Comparison of ENCODE assay signal across 20 cellular contexts in the genomic region with DNA sequence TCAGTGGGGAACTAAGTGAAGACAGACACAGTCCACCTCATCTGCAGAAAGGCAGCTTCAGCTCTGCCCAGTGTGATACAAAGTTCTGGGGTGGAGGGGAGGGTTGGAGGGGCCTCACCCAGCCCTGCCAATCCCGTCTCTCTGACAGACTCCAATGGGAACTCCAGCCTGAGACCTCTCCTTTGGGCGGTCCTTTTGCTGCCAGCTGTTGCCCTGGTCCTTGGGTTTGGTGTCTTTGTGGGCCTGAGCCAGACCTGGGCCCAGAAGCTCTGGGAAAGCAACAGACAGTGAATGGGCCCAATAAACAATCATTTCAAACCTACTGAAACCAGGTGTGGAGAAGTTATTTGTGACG. TPM values are rescaled to one million over a fixed set of nuclear protein-coding genes. Genes with fewer than 3 reads are reported as not detected.
DNase-seq lines count a peak whose midpoint lies in the region; ATAC-seq and TF ChIP-seq lines count a peak whose summit lies in the region.
"Had no signal": no experiment of that assay in that cellular context is flagged by ENCODE, and none has a peak within 500 bp of the region (broad histone marks: within the 10 kb centered on the region; RNA-seq: fewer than 3 reads in every experiment).

No MANE protein-coding gene starts in this region.

- DNase-seq in Karpas-422 (peak; percentile 36), lower lobe of right lung (peak; percentile 10), type B pancreatic cell (ENCODE audit: extremely low spot score, unreplicated experiment) (peak; percentile 47), HK-2 (ENCODE audit: unreplicated experiment) (no peak), activated gamma-delta T cell treated with Interleukin-2 at 50 U/mL for 16 hours (no peak), cardiac septum (ENCODE audit: low spot score) (no peak)
- DNase-seq: Caco-2; CD4-positive, CD25-positive, alpha-beta regulatory T cell; CD8-positive, alpha-beta T cell; DMS153; DND-41; GM23248; H7; HCEC 1CT had no signal

- H3K27ac ChIP-seq in Karpas-422 (ENCODE audit: low read length): no peak overlapping the region
- no peak overlapping the region for H3K27ac ChIP-seq in lower lobe of right lung
- H3K27ac ChIP-seq in parathyroid adenoma: peak overlapping the region; percentile 99
- H3K27ac ChIP-seq: 22Rv1, BLaER1, GM23248 had no signal

- no peaks in the 10 kb centered on the region for H3K36me3 Mint-ChIP-seq in type B pancreatic cell

- H3K27ac Mint-ChIP-seq in type B pancreatic cell: peak overlapping the region; percentile 77
- H3K27ac Mint-ChIP-seq: B cell had no signal

- no peaks in the 10 kb centered on the region for H3K4me1 ChIP-seq in Karpas-422 (ENCODE audit: low read length)
- H3K4me1 ChIP-seq in lower lobe of right lung: peaks cover 19% of the 10 kb centered on the region
- H3K4me1 ChIP-seq in parathyroid adenoma: peaks cover 71% of the 10 kb centered on the region
- H3K4me1 ChIP-seq: Caco-2 had no signal

- H3K79me2 ChIP-seq in Karpas-422 (ENCODE audit: low read length) (no peaks in the 10 kb centered on the region), parathyroid adenoma (peaks cover 6% of the 10 kb centered on the region)

- no peak overlapping the region for H3K4me3 Mint-ChIP-seq in type B pancreatic cell
- H3K4me3 Mint-ChIP-seq: B cell; CD4-positive, CD25-positive, alpha-beta regulatory T cell; CD8-positive, alpha-beta T cell had no signal

- H4K20me1 ChIP-seq in Karpas-422 (ENCODE audit: insufficient read depth, low read depth, low read length): no peaks in the 10 kb centered on the region
- H4K20me1 ChIP-seq: BLaER1 had no signal

- no peak for ATAC-seq in lower lobe of right lung
- ATAC-seq in GM19452 (IDR thresholded peaks at IDR 0.05; ENCODE audit: unreplicated experiment): no peak
- ATAC-seq: CD8-positive, alpha-beta T cell had no signal

- H3K4me3 ChIP-seq in Karpas-422 (ENCODE audit: low read length) (no peak overlapping the region), lower lobe of right lung (no peak overlapping the region), parathyroid adenoma (ENCODE audit: low read depth, low read length) (no peak overlapping the region)
- H3K4me3 ChIP-seq: BLaER1, GM23248 had no signal

- no peaks in the 10 kb centered on the region for H3K9me2 ChIP-seq in Karpas-422 (replicated peaks; ENCODE audit: insufficient read depth, low read length)

- no peak overlapping the region for H3K9ac ChIP-seq in Karpas-422 (ENCODE audit: low read length)
- H3K9ac ChIP-seq in parathyroid adenoma: no peak overlapping the region
- H3K9ac ChIP-seq: BLaER1, GM23248 had no signal

- no peaks in the 10 kb centered on the region for H3K27me3 Mint-ChIP-seq in type B pancreatic cell
- H3K27me3 Mint-ChIP-seq: B cell; CD4-positive, CD25-positive, alpha-beta regulatory T cell had no signal

- H3K9me3 ChIP-seq in Karpas-422 (ENCODE audit: low read length): no peaks in the 10 kb centered on the region
- no peaks in the 10 kb centered on the region for H3K9me3 ChIP-seq in lower lobe of right lung
- no peaks in the 10 kb centered on the region for H3K9me3 ChIP-seq in parathyroid adenoma (ENCODE audit: control insufficient read depth, low read length)
- H3K9me3 ChIP-seq: BLaER1, Caco-2 had no signal

- peaks cover 6% of the 10 kb centered on the region; the same call in 1 of the 2 replicates for H3K36me3 ChIP-seq in Karpas-422 (ENCODE audit: insufficient read depth, low read length)
- peaks cover 19% of the 10 kb centered on the region for H3K36me3 ChIP-seq in lower lobe of right lung
- no peaks in the 10 kb centered on the region for H3K36me3 ChIP-seq in parathyroid adenoma (ENCODE audit: control insufficient read depth, insufficient read depth, low read length)

- H3K27me3 ChIP-seq in Karpas-422 (ENCODE audit: low read length) (no peaks in the 10 kb centered on the region), lower lobe of right lung (ENCODE audit: low read depth) (no peaks in the 10 kb centered on the region), parathyroid adenoma (ENCODE audit: control insufficient read depth, insufficient read depth, low read length) (no peaks in the 10 kb centered on the region)
- H3K27me3 ChIP-seq: BLaER1 had no signal

- no peak for TF ChIP-seq CTCF in lower lobe of right lung (IDR thresholded peaks at IDR 0.05)
- no peak for TF ChIP-seq CTCF in parathyroid adenoma (IDR thresholded peaks at IDR 0.05)
- no peak for TF ChIP-seq CTCF in type B pancreatic cell (conservative IDR thresholded peaks at IDR 0.05)

- H2AFZ ChIP-seq in Karpas-422 (ENCODE audit: low read length) (no peak overlapping the region), parathyroid adenoma (no peak overlapping the region)
- H2AFZ ChIP-seq: GM23248 had no signal

- H3K4me1 Mint-ChIP-seq in type B pancreatic cell (ENCODE audit: unreplicated experiment): no peaks in the 10 kb centered on the region
- H3K4me1 Mint-ChIP-seq: B cell had no signal

- H3K4me2 ChIP-seq in Karpas-422 (ENCODE audit: low read depth, low read length, poor library complexity, severe bottlenecking) (no peak overlapping the region), parathyroid adenoma (ENCODE audit: low read length) (no peak overlapping the region)
- H3K4me2 ChIP-seq: BLaER1 had no signal

- no peaks in the 10 kb centered on the region for H3K9me3 Mint-ChIP-seq in type B pancreatic cell
- H3K9me3 Mint-ChIP-seq: CD4-positive, CD25-positive, alpha-beta regulatory T cell; CD8-positive, alpha-beta T cell had no signal

- intact Hi-C loops in lower lobe of right lung (cut with DNase I) (no loop called here), cardiac septum (cut with DNase I) (no loop called here)

RNA-seq across cellular contexts. Expression of gene ZP1, which starts 8.0 kb away (rescaled TPM):
- not detected in 2 replicates for total RNA-seq in Karpas-422 (2014; rRNA removed; shearing (Covaris generic); ENCODE audit: low replicate concordance)
- not detected for total RNA-seq in lower lobe of right lung
- total RNA-seq in type B pancreatic cell (ENCODE audit: low replicate concordance): not detected in 2 replicates
- not detected for total RNA-seq in cardiac septum
- total RNA-seq: B cell; Caco-2; CD4-positive, CD25-positive, alpha-beta regulatory T cell; CD8-positive, alpha-beta T cell; H1; H7 had no signal

RNA-seq across cellular contexts. Expression of gene PTGDR2, which starts 19.6 kb away (rescaled TPM):
- not detected in 2 replicates for total RNA-seq in Karpas-422 (2014; rRNA removed; shearing (Covaris generic); ENCODE audit: low replicate concordance)
- total RNA-seq in lower lobe of right lung: 0.86 TPM
- total RNA-seq in type B pancreatic cell (ENCODE audit: low replicate concordance): 2.6 and 7.9 TPM in 2 replicates
- 0.89 TPM for total RNA-seq in cardiac septum
- total RNA-seq: B cell, GM23248, H1 had no signal

RNA-seq across cellular contexts. Expression of gene PRPF19, which starts 31.0 kb away (rescaled TPM):
- total RNA-seq in Karpas-422 (2014; rRNA removed; shearing (Covaris generic); ENCODE audit: low replicate concordance): 87.2 and 109 TPM in 2 replicates
- 58.1 TPM for total RNA-seq in lower lobe of right lung
- 105 and 120 TPM in 2 replicates for total RNA-seq in type B pancreatic cell (ENCODE audit: low replicate concordance)
- total RNA-seq in cardiac septum: 32.5 TPM

RNA-seq across cellular contexts. Expression of gene CCDC86, which starts 33.4 kb away (rescaled TPM):
- 10.4 and 21.2 TPM in 2 replicates for total RNA-seq in Karpas-422 (2014; rRNA removed; shearing (Covaris generic); ENCODE audit: low replicate concordance)
- total RNA-seq in lower lobe of right lung: 12.6 TPM
- 25.2 and 31.1 TPM in 2 replicates for total RNA-seq in type B pancreatic cell (ENCODE audit: low replicate concordance)
- 10.3 TPM for total RNA-seq in cardiac septum

RNA-seq across cellular contexts. Expression of gene TMEM109, which starts 38.6 kb away (rescaled TPM):
- 42.3 and 44.4 TPM in 2 replicates for total RNA-seq in Karpas-422 (2014; rRNA removed; shearing (Covaris generic); ENCODE audit: low replicate concordance)
- total RNA-seq in lower lobe of right lung (142 TPM), type B pancreatic cell (ENCODE audit: low replicate concordance) (83.0 and 97.5 TPM in 2 replicates), cardiac septum (80.2 TPM)

Comparison
In these comparisons a context has a peak if more than half of its experiments do, and no peak if none do; other contexts are left out.
1. DNase-seq: peak in Karpas-422 (single experiment), lower lobe of right lung (single experiment) and type B pancreatic cell (single experiment); none in HK-2 (single experiment), activated gamma-delta T cell treated with Interleukin-2 at 50 U/mL for 16 hours (single experiment) and cardiac septum (single experiment).